10 cellular contexts compared by ENCODE assay signal in genomic region chr4:984336-985054, GRCh38. TPM values are rescaled to one million over a fixed set of nuclear protein-coding genes. Genes with fewer than 3 reads are reported as not detected.
DNase-seq lines count a peak whose midpoint lies in the region; ATAC-seq, FAIRE-seq and TF ChIP-seq lines count a peak whose summit lies in the region.
"Had no signal": no experiment of that assay in that cellular context is flagged by ENCODE, and none has a peak within 500 bp of the region (broad histone marks: within the 10 kb centered on the region; RNA-seq: fewer than 3 reads in every experiment).

No MANE protein-coding gene starts in this region.

- no peak overlapping the region for H2AK5ac ChIP-seq in mesendoderm (ENCODE audit: low read length)

- H2BK15ac ChIP-seq in mesendoderm (replicated peaks; ENCODE audit: low read depth), result no peak overlapping the region

- ATAC-seq in activated naive CD8-positive, alpha-beta T cell treated with anti-CD3 and anti-CD28 coated beads, Interleukin-2, amount 50 U/mL, for 24 hours, result no peak
- ATAC-seq in HepG2, result no peak
- no peak for ATAC-seq in gastroesophageal sphincter

- DNase-seq in activated T-cell treated with anti-CD3 and anti-CD28 coated beads, Interleukin-2, amount 50 U/mL, for 24 hours, result no peak
- no peak for DNase-seq in activated T-cell treated with anti-CD3 and anti-CD28 coated beads for 4 hours
- DNase-seq in activated naive CD8-positive, alpha-beta T cell treated with anti-CD3 and anti-CD28 coated beads, Interleukin-2, amount 50 U/mL, for 24 hours, result no peak
- DNase-seq in HepG2 (ENCODE audit: low spot score), result no peak
- no peak for DNase-seq in stomach
- no peak for DNase-seq in putamen (ENCODE audit: low spot score)
- no peak for DNase-seq in mesendoderm

- H4K5ac ChIP-seq in mesendoderm (ENCODE audit: low read length), result no peak overlapping the region

- peak overlapping the region; percentile 69; the same call in 1 of the 2 replicates for H3K9ac ChIP-seq in HepG2 (ENCODE audit: insufficient read depth, low read depth, low read length)
- H3K9ac ChIP-seq in mesendoderm (ENCODE audit: low read length), result no peak overlapping the region
- H3K9ac ChIP-seq: KMS-11 had no signal

- 0 out of 4 replicates have a peak, but pooled peaks of 1 of the 2 experiments have one; percentile 2 for TF ChIP-seq POLR2A in HepG2 (IDR thresholded peaks at IDR 0.05; ENCODE audit: insufficient read depth in 1 of 2, low read depth in 2 of 2, low read length in 2 of 2)
- no peak for TF ChIP-seq POLR2A in stomach (IDR thresholded peaks at IDR 0.05)
- no peak for TF ChIP-seq POLR2A in gastroesophageal sphincter (IDR thresholded peaks at IDR 0.05)

- no peak overlapping the region for H2BK5ac ChIP-seq in mesendoderm (ENCODE audit: low read length)

- no peak for FAIRE-seq in HepG2 (lab: Jason Lieb, UNC)

- in situ Hi-C loops in HepG2 (cut with HindIII; ENCODE audit: extremely low pct_ligation_motif_present, low pct_unique_long_range_greater_than_20kb), result loop anchor here (5.0 to 10.0 kb wide), 2 partner anchors 52 to 170 kb away; partner anchors contain the start of genes GAK and TMEM175

- H3K79me2 ChIP-seq in HepG2 (ENCODE audit: insufficient read depth, low read length) (no peaks in the 10 kb centered on the region), mesendoderm (ENCODE audit: control insufficient read depth, insufficient read depth, low read length) (no peaks in the 10 kb centered on the region)

- H3K27ac ChIP-seq in HepG2 (ENCODE audit: extremely low read length, insufficient read depth, low read length) (no peak overlapping the region), stomach (peak overlapping the region in 3 of 5 donors; percentile 18 to 45 (median 35)), gastroesophageal sphincter (no peak overlapping the region), mesendoderm (ENCODE audit: low read depth, low read length) (no peak overlapping the region)
- H3K27ac ChIP-seq: KMS-11, neutrophil had no signal

- H3K4me1 ChIP-seq in HepG2 (ENCODE audit: insufficient read depth, low read length) (peaks cover 29% of the 10 kb centered on the region), stomach (peaks cover 31 to 43% (median 36%) of the 10 kb centered on the region in 4 donors), gastroesophageal sphincter (peaks cover 0 to 37% (median 24%) of the 10 kb centered on the region in 3 donors), mesendoderm (ENCODE audit: control insufficient read depth, low read depth, low read length) (peaks cover 4% of the 10 kb centered on the region)

- no peak overlapping the region for H3K23ac ChIP-seq in mesendoderm (ENCODE audit: low read length)

- H3K4me3 ChIP-seq in HepG2 (replicated peaks in 1 of 3; ENCODE audit: insufficient read depth in 1 of 3, low read depth in 2 of 3, low read length in 3 of 3) (peak overlapping the region; percentile 24 to 75 (median 55)), stomach (peak overlapping the region in 3 of 4 donors; percentile 29 to 43 (median 29)), gastroesophageal sphincter (peak overlapping the region in 1 of 2 donors; percentile 18), mesendoderm (ENCODE audit: low read length) (no peak overlapping the region)

- no peaks in the 10 kb centered on the region for H4K20me1 ChIP-seq in HepG2 (ENCODE audit: insufficient read depth, low read length)

- H3K4me2 ChIP-seq in HepG2 (ENCODE audit: low read depth, low read length) (peak overlapping the region; percentile 91), mesendoderm (ENCODE audit: low read length) (no peak overlapping the region)
- H3K4me2 ChIP-seq: KMS-11 had no signal

- TF ChIP-seq CTCF in HepG2 (CRISPR knock-in tag; IDR thresholded peaks at IDR 0.05) (no peak), stomach (IDR thresholded peaks at IDR 0.05) (no peak), gastroesophageal sphincter (IDR thresholded peaks at IDR 0.05) (no peak)

- no peak for TF ChIP-seq RAD21 in HepG2 (CRISPR knock-in tag; IDR thresholded peaks at IDR 0.05)

- H3K4me3 Mint-ChIP-seq in activated T-cell treated with anti-CD3 and anti-CD28 coated beads, Interleukin-2, amount 50 U/mL, for 24 hours, result peak overlapping the region; percentile 60
- peak overlapping the region; percentile 86 for H3K4me3 Mint-ChIP-seq in activated naive CD8-positive, alpha-beta T cell treated with anti-CD3 and anti-CD28 coated beads, Interleukin-2, amount 50 U/mL, for 24 hours

- H4K8ac ChIP-seq in mesendoderm (ENCODE audit: low read depth, low read length), result no peak overlapping the region

- no peak for TF ChIP-seq EP300 in HepG2 (IDR thresholded peaks at IDR 0.05; ENCODE audit: low read depth in 2 of 2, low read length in 2 of 2)
- TF ChIP-seq EP300 in HepG2 (CRISPR knock-in tag; IDR thresholded peaks at IDR 0.05; ENCODE audit: borderline replicate concordance), result no peak
- no peak for TF ChIP-seq EP300 in stomach (IDR thresholded peaks at IDR 0.05)
- no peak for TF ChIP-seq EP300 in gastroesophageal sphincter (IDR thresholded peaks at IDR 0.05)

- no peaks in the 10 kb centered on the region for H3K27me3 Mint-ChIP-seq in activated T-cell treated with anti-CD3 and anti-CD28 coated beads, Interleukin-2, amount 50 U/mL, for 24 hours
- H3K27me3 Mint-ChIP-seq in activated naive CD8-positive, alpha-beta T cell treated with anti-CD3 and anti-CD28 coated beads, Interleukin-2, amount 50 U/mL, for 24 hours, result no peaks in the 10 kb centered on the region

- no peak overlapping the region for H3K4ac ChIP-seq in mesendoderm (ENCODE audit: low read depth, low read length)

- no peak overlapping the region for H2BK120ac ChIP-seq in mesendoderm (ENCODE audit: low read depth, low read length)

- H2AFZ ChIP-seq in HepG2 (ENCODE audit: low read length), result no peak overlapping the region

- no peaks in the 10 kb centered on the region for H3K9me3 Mint-ChIP-seq in activated T-cell treated with anti-CD3 and anti-CD28 coated beads, Interleukin-2, amount 50 U/mL, for 24 hours
- no peaks in the 10 kb centered on the region for H3K9me3 Mint-ChIP-seq in activated naive CD8-positive, alpha-beta T cell treated with anti-CD3 and anti-CD28 coated beads, Interleukin-2, amount 50 U/mL, for 24 hours

- peaks cover under 1% of the 10 kb centered on the region for H3K36me3 Mint-ChIP-seq in activated T-cell treated with anti-CD3 and anti-CD28 coated beads, Interleukin-2, amount 50 U/mL, for 24 hours (ENCODE audit: low read depth)
- H3K36me3 Mint-ChIP-seq in activated naive CD8-positive, alpha-beta T cell treated with anti-CD3 and anti-CD28 coated beads, Interleukin-2, amount 50 U/mL, for 24 hours (ENCODE audit: low read depth), result no peaks in the 10 kb centered on the region

- no peak overlapping the region for H3K18ac ChIP-seq in mesendoderm (ENCODE audit: low read length)

- CTCF ChIA-PET in HepG2 (lab: Yijun Ruan, JAX; ENCODE audit: low intra/inter-chr PET ratio, low total read pairs), result no interaction called here

- no peak overlapping the region for H3K27ac Mint-ChIP-seq in activated T-cell treated with anti-CD3 and anti-CD28 coated beads, Interleukin-2, amount 50 U/mL, for 24 hours
- H3K27ac Mint-ChIP-seq in activated naive CD8-positive, alpha-beta T cell treated with anti-CD3 and anti-CD28 coated beads, Interleukin-2, amount 50 U/mL, for 24 hours, result no peak overlapping the region

- POLR2A ChIA-PET in HepG2 (lab: Yijun Ruan, JAX), result interaction anchor here (1.0 to 3.2 kb wide), 5 partner anchors 8 to 53 kb away, joined by 3 to 25 read pairs (median 4); partner anchors contain the start of genes GAK, SLC26A1 and TMEM175

- H3K36me3 ChIP-seq in HepG2 (replicated peaks in 1 of 2; ENCODE audit: control insufficient read depth in 1 of 2, insufficient read depth in 2 of 2, low read length in 2 of 2), result peaks cover 0 to 4% of the 10 kb centered on the region in 2 experiments; a peak in 2 of 5 replicates
- peaks cover 0 to 8% (median 4%) of the 10 kb centered on the region in 4 donors for H3K36me3 ChIP-seq in stomach
- H3K36me3 ChIP-seq in gastroesophageal sphincter, result peaks cover 0 to 7% of the 10 kb centered on the region in 2 donors
- H3K36me3 ChIP-seq in mesendoderm (ENCODE audit: control insufficient read depth, insufficient read depth, low read length), result no peaks in the 10 kb centered on the region
- H3K36me3 ChIP-seq: neutrophil had no signal

- BruUV-seq in HepG2 (replicated peaks; lab: Mats Ljungman, UMichigan), result no TSS peak

- H3K9me3 ChIP-seq in HepG2 (ENCODE audit: low read length), result no peaks in the 10 kb centered on the region
- no peaks in the 10 kb centered on the region for H3K9me3 ChIP-seq in stomach
- no peaks in the 10 kb centered on the region for H3K9me3 ChIP-seq in gastroesophageal sphincter
- H3K9me3 ChIP-seq: neutrophil had no signal

- no peaks in the 10 kb centered on the region for H3K79me1 ChIP-seq in mesendoderm (ENCODE audit: low read length)

- H3K56ac ChIP-seq in mesendoderm (ENCODE audit: low read length), result no peak overlapping the region

- intact Hi-C loops in HepG2 (cut with micrococcal nuclease; ENCODE audit: unreplicated experiment), result no loop called here
- intact Hi-C loops in stomach (cut with DNase I; ENCODE audit: low total_unique reads), result no loop called here

- H3K4me1 Mint-ChIP-seq in activated T-cell treated with anti-CD3 and anti-CD28 coated beads, Interleukin-2, amount 50 U/mL, for 24 hours (ENCODE audit: low read depth), result peaks cover 30% of the 10 kb centered on the region
- peaks cover 22% of the 10 kb centered on the region for H3K4me1 Mint-ChIP-seq in activated naive CD8-positive, alpha-beta T cell treated with anti-CD3 and anti-CD28 coated beads, Interleukin-2, amount 50 U/mL, for 24 hours

- 5% methylated on average over 15 of the region's 15 CpGs for WGBS in HepG2 (ENCODE audit: low lambda C conversion rate)
- 67 to 79% (median 68%) methylated on average over 15 of the region's 15 CpGs for WGBS in stomach, 5 donors
- WGBS in gastroesophageal sphincter (ENCODE audit: low coverage in 1 of 2), 2 donors, result 79 to 94% methylated on average over 8 to 12 of the region's 15 CpGs
- WGBS in mesendoderm (ENCODE audit: extremely low coverage, insufficient coverage, low lambda C conversion rate), result no CpG with 5 or more reads among the region's 15 CpGs

- H3K27me3 ChIP-seq in HepG2 (ENCODE audit: control insufficient read depth in 1 of 2, insufficient read depth in 2 of 2, low read length in 2 of 2) (peaks cover 0 to 10% of the 10 kb centered on the region in 2 experiments; a peak in 2 of 5 replicates), stomach (no peaks in the 10 kb centered on the region), gastroesophageal sphincter (no peaks in the 10 kb centered on the region), mesendoderm (ENCODE audit: insufficient read depth, low read length, poor library complexity) (no peaks in the 10 kb centered on the region)

RNA-seq across cellular contexts. Expression of gene IDUA, which starts 2.3 kb away (rescaled TPM):
- total RNA-seq in HepG2 (2016; rRNA removed; fragmentation: Illumina TruSeq; extraction: Trizol), result 0.32 and 1.0 TPM in 2 replicates
- not detected in 2 replicates for total RNA-seq in HepG2 (2016; cell fraction: cytosol; rRNA removed; fragmentation: Illumina TruSeq; extraction: Trizol; ENCODE audit: low read depth)
- total RNA-seq in HepG2 (2016; cell fraction: insoluble cytoplasmic fraction; rRNA removed; fragmentation: Illumina TruSeq; extraction: Trizol), result 0.84 TPM in 1 of 2 replicates, not detected in the other
- 0.24 and 0.53 TPM in 2 replicates for total RNA-seq in HepG2 (2016; cell fraction: membrane; rRNA removed; fragmentation: Illumina TruSeq; extraction: Trizol)
- 0.75 and 2.8 TPM in 2 replicates for total RNA-seq in HepG2 (2016; cell fraction: nucleus; rRNA removed; fragmentation: Illumina TruSeq; extraction: Trizol)
- 0.77 and 1.5 TPM in 2 replicates for polyA plus RNA-seq in HepG2 (2011; rRNA removed)
- 0.24 and 0.27 TPM in 2 replicates for polyA plus RNA-seq in HepG2 (2011; cell fraction: cytosol; rRNA removed)
- 34.5 and 42.6 TPM in 2 replicates for polyA plus RNA-seq in HepG2 (2011; cell fraction: nucleus; rRNA removed)
- polyA plus RNA-seq in HepG2 (2012), result 1.0 and 2.7 TPM in 2 replicates
- polyA plus RNA-seq in HepG2 (2016; cell fraction: cytosol; fragmentation: Illumina TruSeq; extraction: Trizol; ENCODE audit: low read depth), result 0.19 and 0.29 TPM in 2 replicates
- not detected in 2 replicates for polyA plus RNA-seq in HepG2 (2016; cell fraction: insoluble cytoplasmic fraction; fragmentation: Illumina TruSeq; extraction: Trizol; ENCODE audit: low read depth)
- 0.19 and 0.30 TPM in 2 replicates for polyA plus RNA-seq in HepG2 (2016; cell fraction: membrane; fragmentation: Illumina TruSeq; extraction: Trizol; ENCODE audit: low read depth)
- 2.2 and 4.7 TPM in 2 replicates for polyA plus RNA-seq in HepG2 (2016; cell fraction: nucleus; fragmentation: Illumina TruSeq; extraction: Trizol; ENCODE audit: insufficient read depth, low read depth)
- polyA minus RNA-seq in HepG2 (2011; rRNA and poly(A)+ RNA removed; ENCODE audit: low replicate concordance), result 1.4 and 1.8 TPM in 2 replicates
- 0.69 TPM in 1 of 2 replicates, not detected in the other for polyA minus RNA-seq in HepG2 (2011; cell fraction: cytosol; rRNA and poly(A)+ RNA removed)
- 3.5 and 4.0 TPM in 2 replicates for polyA minus RNA-seq in HepG2 (2011; cell fraction: nucleus; rRNA and poly(A)+ RNA removed)
- total RNA-seq in stomach, result 100 to 1,000 TPM in 1 of 5 donors, 10 to 100 TPM in 3, 1 to 10 TPM in 1; 8.8 to 278 (median 92.4) TPM
- 10 to 100 TPM; 10.8 to 21.9 (median 15.4) TPM for polyA plus RNA-seq in stomach
- 10 to 100 TPM in 2 of 4 donors, 1 to 10 TPM in 2; 4.6 to 15.1 (median 12.2) TPM for total RNA-seq in gastroesophageal sphincter
- polyA plus RNA-seq in mesendoderm (2013, experiment 1 of 2), result 0.35 TPM
- polyA plus RNA-seq in mesendoderm (2013, experiment 2 of 2), result 0.21 TPM

RNA-seq across cellular contexts. Expression of gene SLC26A1, which starts 8.7 kb away (rescaled TPM):
- total RNA-seq in HepG2 (2016; rRNA removed; fragmentation: Illumina TruSeq; extraction: Trizol) (7.2 and 22.9 TPM in 2 replicates), stomach (1 to 10 TPM in 2 of 5 donors, under 1 TPM in 1, not detected in 2; 0.18 to 5.8 (median 3.5) TPM), gastroesophageal sphincter (not detected)
- total RNA-seq in HepG2 (2016; cell fraction: cytosol; rRNA removed; fragmentation: Illumina TruSeq; extraction: Trizol; ENCODE audit: low read depth), result 1.1 and 1.9 TPM in 2 replicates
- 6.6 and 22.7 TPM in 2 replicates for total RNA-seq in HepG2 (2016; cell fraction: insoluble cytoplasmic fraction; rRNA removed; fragmentation: Illumina TruSeq; extraction: Trizol)
- 4.2 and 4.6 TPM in 2 replicates for total RNA-seq in HepG2 (2016; cell fraction: membrane; rRNA removed; fragmentation: Illumina TruSeq; extraction: Trizol)
- total RNA-seq in HepG2 (2016; cell fraction: nucleus; rRNA removed; fragmentation: Illumina TruSeq; extraction: Trizol), result 23.8 and 28.9 TPM in 2 replicates
- polyA plus RNA-seq in HepG2 (2011; rRNA removed) (5.4 and 8.4 TPM in 2 replicates), stomach (1 to 10 TPM in 1 of 3 donors, under 1 TPM in 1, not detected in 1; 0.68 to 8.9 TPM)
- 7.7 and 10.8 TPM in 2 replicates for polyA plus RNA-seq in HepG2 (2011; cell fraction: cytosol; rRNA removed)
- 30.6 and 45.2 TPM in 2 replicates for polyA plus RNA-seq in HepG2 (2011; cell fraction: nucleus; rRNA removed)
- polyA plus RNA-seq in HepG2 (2012), result 5.1 and 7.0 TPM in 2 replicates
- polyA plus RNA-seq in HepG2 (2016; cell fraction: cytosol; fragmentation: Illumina TruSeq; extraction: Trizol; ENCODE audit: low read depth), result 1.2 and 1.5 TPM in 2 replicates
- 4.5 and 6.1 TPM in 2 replicates for polyA plus RNA-seq in HepG2 (2016; cell fraction: insoluble cytoplasmic fraction; fragmentation: Illumina TruSeq; extraction: Trizol; ENCODE audit: low read depth)
- polyA plus RNA-seq in HepG2 (2016; cell fraction: membrane; fragmentation: Illumina TruSeq; extraction: Trizol; ENCODE audit: low read depth), result 1.6 and 2.2 TPM in 2 replicates
- polyA plus RNA-seq in HepG2 (2016; cell fraction: nucleus; fragmentation: Illumina TruSeq; extraction: Trizol; ENCODE audit: insufficient read depth, low read depth), result 25.4 and 27.0 TPM in 2 replicates
- 0.40 and 58.6 TPM in 2 replicates for polyA minus RNA-seq in HepG2 (2011; rRNA and poly(A)+ RNA removed; ENCODE audit: low replicate concordance)
- polyA minus RNA-seq in HepG2 (2011; cell fraction: cytosol; rRNA and poly(A)+ RNA removed), result 13.4 and 13.6 TPM in 2 replicates
- polyA minus RNA-seq in HepG2 (2011; cell fraction: nucleus; rRNA and poly(A)+ RNA removed), result 37.7 and 40.7 TPM in 2 replicates
- polyA plus RNA-seq in mesendoderm (2013, experiment 1 of 2), result 0.01 TPM
- 0.01 TPM for polyA plus RNA-seq in mesendoderm (2013, experiment 2 of 2)

RNA-seq across cellular contexts. Expression of gene DGKQ, which starts 11.1 kb away (rescaled TPM):
- total RNA-seq in HepG2 (2016; rRNA removed; fragmentation: Illumina TruSeq; extraction: Trizol) (3.2 and 7.2 TPM in 2 replicates), stomach (100 to 1,000 TPM in 1 of 5 donors, 10 to 100 TPM in 1, 1 to 10 TPM in 3; 5.8 to 176 (median 8.8) TPM), gastroesophageal sphincter (10 to 100 TPM in 2 of 4 donors, 1 to 10 TPM in 2; 7.5 to 13.5 (median 9.3) TPM)
- 0.53 and 1.4 TPM in 2 replicates for total RNA-seq in HepG2 (2016; cell fraction: cytosol; rRNA removed; fragmentation: Illumina TruSeq; extraction: Trizol; ENCODE audit: low read depth)
- total RNA-seq in HepG2 (2016; cell fraction: insoluble cytoplasmic fraction; rRNA removed; fragmentation: Illumina TruSeq; extraction: Trizol), result 2.4 and 7.8 TPM in 2 replicates
- total RNA-seq in HepG2 (2016; cell fraction: membrane; rRNA removed; fragmentation: Illumina TruSeq; extraction: Trizol), result 2.5 and 2.9 TPM in 2 replicates
- 7.0 and 7.9 TPM in 2 replicates for total RNA-seq in HepG2 (2016; cell fraction: nucleus; rRNA removed; fragmentation: Illumina TruSeq; extraction: Trizol)
- polyA plus RNA-seq in HepG2 (2011; rRNA removed) (4.5 and 6.1 TPM in 2 replicates), stomach (1 to 10 TPM; 3.8 to 6.6 (median 5.4) TPM)
- polyA plus RNA-seq in HepG2 (2011; cell fraction: cytosol; rRNA removed), result 3.1 and 4.8 TPM in 2 replicates
- 50.5 and 58.5 TPM in 2 replicates for polyA plus RNA-seq in HepG2 (2011; cell fraction: nucleus; rRNA removed)
- polyA plus RNA-seq in HepG2 (2012), result 3.0 and 5.5 TPM in 2 replicates
- polyA plus RNA-seq in HepG2 (2016; cell fraction: cytosol; fragmentation: Illumina TruSeq; extraction: Trizol; ENCODE audit: low read depth), result 0.35 and 0.36 TPM in 2 replicates
- polyA plus RNA-seq in HepG2 (2016; cell fraction: insoluble cytoplasmic fraction; fragmentation: Illumina TruSeq; extraction: Trizol; ENCODE audit: low read depth), result 2.0 and 3.4 TPM in 2 replicates
- 1.3 and 1.7 TPM in 2 replicates for polyA plus RNA-seq in HepG2 (2016; cell fraction: membrane; fragmentation: Illumina TruSeq; extraction: Trizol; ENCODE audit: low read depth)
- polyA plus RNA-seq in HepG2 (2016; cell fraction: nucleus; fragmentation: Illumina TruSeq; extraction: Trizol; ENCODE audit: insufficient read depth, low read depth), result 16.0 and 17.5 TPM in 2 replicates
- polyA minus RNA-seq in HepG2 (2011; rRNA and poly(A)+ RNA removed; ENCODE audit: low replicate concordance), result 3.0 and 10.3 TPM in 2 replicates
- 4.2 and 4.9 TPM in 2 replicates for polyA minus RNA-seq in HepG2 (2011; cell fraction: cytosol; rRNA and poly(A)+ RNA removed)
- 7.2 and 8.1 TPM in 2 replicates for polyA minus RNA-seq in HepG2 (2011; cell fraction: nucleus; rRNA and poly(A)+ RNA removed)
- 1.9 TPM for polyA plus RNA-seq in mesendoderm (2013, experiment 1 of 2)
- 1.7 TPM for polyA plus RNA-seq in mesendoderm (2013, experiment 2 of 2)

RNA-seq across cellular contexts. Expression of gene FGFRL1, which starts 26.9 kb away (rescaled TPM):
- total RNA-seq in HepG2 (2016; rRNA removed; fragmentation: Illumina TruSeq; extraction: Trizol), result 12.3 and 19.1 TPM in 2 replicates
- 8.9 and 9.3 TPM in 2 replicates for total RNA-seq in HepG2 (2016; cell fraction: cytosol; rRNA removed; fragmentation: Illumina TruSeq; extraction: Trizol; ENCODE audit: low read depth)
- 11.5 and 17.5 TPM in 2 replicates for total RNA-seq in HepG2 (2016; cell fraction: insoluble cytoplasmic fraction; rRNA removed; fragmentation: Illumina TruSeq; extraction: Trizol)
- 31.8 and 32.6 TPM in 2 replicates for total RNA-seq in HepG2 (2016; cell fraction: membrane; rRNA removed; fragmentation: Illumina TruSeq; extraction: Trizol)
- total RNA-seq in HepG2 (2016; cell fraction: nucleus; rRNA removed; fragmentation: Illumina TruSeq; extraction: Trizol), result 13.0 and 15.9 TPM in 2 replicates
- 30.6 and 35.5 TPM in 2 replicates for polyA plus RNA-seq in HepG2 (2011; rRNA removed)
- 37.2 and 49.4 TPM in 2 replicates for polyA plus RNA-seq in HepG2 (2011; cell fraction: cytosol; rRNA removed)
- 122 and 143 TPM in 2 replicates for polyA plus RNA-seq in HepG2 (2011; cell fraction: nucleus; rRNA removed)
- 21.8 and 31.9 TPM in 2 replicates for polyA plus RNA-seq in HepG2 (2012)
- 15.2 and 15.4 TPM in 2 replicates for polyA plus RNA-seq in HepG2 (2016; cell fraction: cytosol; fragmentation: Illumina TruSeq; extraction: Trizol; ENCODE audit: low read depth)
- 18.1 and 23.1 TPM in 2 replicates for polyA plus RNA-seq in HepG2 (2016; cell fraction: insoluble cytoplasmic fraction; fragmentation: Illumina TruSeq; extraction: Trizol; ENCODE audit: low read depth)
- 38.4 and 44.6 TPM in 2 replicates for polyA plus RNA-seq in HepG2 (2016; cell fraction: membrane; fragmentation: Illumina TruSeq; extraction: Trizol; ENCODE audit: low read depth)
- polyA plus RNA-seq in HepG2 (2016; cell fraction: nucleus; fragmentation: Illumina TruSeq; extraction: Trizol; ENCODE audit: insufficient read depth, low read depth), result 33.6 and 40.0 TPM in 2 replicates
- 74.3 and 145 TPM in 2 replicates for polyA minus RNA-seq in HepG2 (2011; rRNA and poly(A)+ RNA removed; ENCODE audit: low replicate concordance)
- polyA minus RNA-seq in HepG2 (2011; cell fraction: cytosol; rRNA and poly(A)+ RNA removed), result 22.8 and 26.5 TPM in 2 replicates
- polyA minus RNA-seq in HepG2 (2011; cell fraction: nucleus; rRNA and poly(A)+ RNA removed), result 19.9 and 23.2 TPM in 2 replicates
- 10 to 100 TPM in 3 of 5 donors, 1 to 10 TPM in 2; 3.5 to 42.7 (median 19.6) TPM for total RNA-seq in stomach
- 10 to 100 TPM in 1 of 3 donors, 1 to 10 TPM in 2; 5.8 to 10.3 (median 9.2) TPM for polyA plus RNA-seq in stomach
- total RNA-seq in gastroesophageal sphincter, result 10 to 100 TPM; 21.9 to 36.8 (median 25.4) TPM
- 10.8 TPM for polyA plus RNA-seq in mesendoderm (2013, experiment 1 of 2)
- polyA plus RNA-seq in mesendoderm (2013, experiment 2 of 2), result 11.3 TPM

RNA-seq across cellular contexts. Expression of gene TMEM175, which starts 52.2 kb away (rescaled TPM):
- total RNA-seq in HepG2 (2016; rRNA removed; fragmentation: Illumina TruSeq; extraction: Trizol) (1.6 and 5.1 TPM in 2 replicates), stomach (10 to 100 TPM in 4 of 5 donors, 1 to 10 TPM in 1; 7.3 to 82.8 (median 20.1) TPM), gastroesophageal sphincter (10 to 100 TPM; 21.7 to 40.3 (median 24.2) TPM)
- 1.9 and 3.4 TPM in 2 replicates for total RNA-seq in HepG2 (2016; cell fraction: cytosol; rRNA removed; fragmentation: Illumina TruSeq; extraction: Trizol; ENCODE audit: low read depth)
- total RNA-seq in HepG2 (2016; cell fraction: insoluble cytoplasmic fraction; rRNA removed; fragmentation: Illumina TruSeq; extraction: Trizol), result 1.1 and 3.6 TPM in 2 replicates
- total RNA-seq in HepG2 (2016; cell fraction: membrane; rRNA removed; fragmentation: Illumina TruSeq; extraction: Trizol), result 2.0 and 2.5 TPM in 2 replicates
- total RNA-seq in HepG2 (2016; cell fraction: nucleus; rRNA removed; fragmentation: Illumina TruSeq; extraction: Trizol), result 5.8 and 6.7 TPM in 2 replicates
- polyA plus RNA-seq in HepG2 (2011; rRNA removed) (9.9 and 20.1 TPM in 2 replicates), stomach (10 to 100 TPM; 16.6 to 39.4 (median 18.9) TPM)
- polyA plus RNA-seq in HepG2 (2011; cell fraction: cytosol; rRNA removed), result 6.1 TPM in 2 replicates
- 134 and 138 TPM in 2 replicates for polyA plus RNA-seq in HepG2 (2011; cell fraction: nucleus; rRNA removed)
- 7.2 and 10.7 TPM in 2 replicates for polyA plus RNA-seq in HepG2 (2012)
- 1.4 and 3.1 TPM in 2 replicates for polyA plus RNA-seq in HepG2 (2016; cell fraction: cytosol; fragmentation: Illumina TruSeq; extraction: Trizol; ENCODE audit: low read depth)
- 1.9 and 2.6 TPM in 2 replicates for polyA plus RNA-seq in HepG2 (2016; cell fraction: insoluble cytoplasmic fraction; fragmentation: Illumina TruSeq; extraction: Trizol; ENCODE audit: low read depth)
- 1.9 and 2.2 TPM in 2 replicates for polyA plus RNA-seq in HepG2 (2016; cell fraction: membrane; fragmentation: Illumina TruSeq; extraction: Trizol; ENCODE audit: low read depth)
- polyA plus RNA-seq in HepG2 (2016; cell fraction: nucleus; fragmentation: Illumina TruSeq; extraction: Trizol; ENCODE audit: insufficient read depth, low read depth), result 19.6 and 19.8 TPM in 2 replicates
- polyA minus RNA-seq in HepG2 (2011; rRNA and poly(A)+ RNA removed; ENCODE audit: low replicate concordance), result 15.5 and 17.1 TPM in 2 replicates
- polyA minus RNA-seq in HepG2 (2011; cell fraction: cytosol; rRNA and poly(A)+ RNA removed), result 5.5 and 6.9 TPM in 2 replicates
- 8.6 and 9.7 TPM in 2 replicates for polyA minus RNA-seq in HepG2 (2011; cell fraction: nucleus; rRNA and poly(A)+ RNA removed)
- polyA plus RNA-seq in mesendoderm (2013, experiment 1 of 2), result 3.8 TPM
- 3.0 TPM for polyA plus RNA-seq in mesendoderm (2013, experiment 2 of 2)

Comparison
In these comparisons a context has a peak if more than half of its experiments do, and no peak if none do; other contexts are left out.
1. H3K27ac ChIP-seq: peak in stomach (3 of 5); none in HepG2 (single experiment), gastroesophageal sphincter (0 of 4) and mesendoderm (single experiment).